ENCODE assay signal across 12 cellular contexts in genomic region chr12:127455347-127456265, GRCh38.
DNase-seq lines count a peak whose midpoint lies in the region; ATAC-seq and TF ChIP-seq lines count a peak whose summit lies in the region.
"Had no signal": no experiment of that assay in that cellular context is flagged by ENCODE, and none has a peak within 500 bp of the region (broad histone marks: within the 10 kb centered on the region; RNA-seq: fewer than 3 reads in every experiment).

No MANE protein-coding gene starts in this region.

- POLR2A ChIA-PET in SK-N-SH (lab: Yijun Ruan, JAX) = no interaction called here

- peak; percentile 36 for DNase-seq in SK-N-SH
- DNase-seq in ascending aorta (ENCODE audit: low spot score in 2 of 2) = no peak
- DNase-seq in testis = peak; percentile 24
- no peak for DNase-seq in DMS114 treated with DMSO at 0.1 percent for 48 hours (lab: John Stamatoyannopoulos, UW; ENCODE audit: unreplicated experiment)
- DNase-seq in activated T-cell treated with anti-CD3 and anti-CD28 coated beads for 4 hours = no peak
- DNase-seq: activated CD4-positive, alpha-beta T cell treated with anti-CD3 and anti-CD28 coated beads, Interleukin-2, amount 50 U/mL, for 48 hours; activated naive CD8-positive, alpha-beta T cell treated with anti-CD3 and anti-CD28 coated beads, Interleukin-2, amount 10 ng/mL, durations not matched to agents 7 days and 5 days; BE2C had no signal

- TF ChIP-seq POLR2A in testis (IDR thresholded peaks at IDR 0.05) = no peak

- H3K4me1 ChIP-seq in SK-N-SH (ENCODE audit: control insufficient read depth in 1 of 2, insufficient read depth in 2 of 2, low read depth in 1 of 2, low read length in 1 of 2) (no peaks in the 10 kb centered on the region), ascending aorta (peaks cover 0 to 13% of the 10 kb centered on the region in 2 donors), testis (peaks cover 4% of the 10 kb centered on the region)
- H3K4me1 ChIP-seq: BE2C had no signal

- TF ChIP-seq RAD21 in SK-N-SH (IDR thresholded peaks at IDR 0.05; ENCODE audit: low read length) = no peak

- ATAC-seq in SK-N-SH treated with all-trans-retinoic acid at 6 μM for 48 hours (no peak), GM19351 (IDR thresholded peaks at IDR 0.05; ENCODE audit: unreplicated experiment) (no peak)

- TF ChIP-seq CTCF in SK-N-SH (IDR thresholded peaks at IDR 0.05) (no peak), ascending aorta (IDR thresholded peaks at IDR 0.05) (peak in 2 of 3 experiments; percentile 17 to 24), testis (IDR thresholded peaks at IDR 0.05) (no peak)

- CTCF ChIA-PET in SK-N-SH (lab: Yijun Ruan, JAX) = interaction anchor here (0.6 kb wide), 1 partner anchor 619 kb away, joined by 3 read pairs; no protein-coding TSS in a partner anchor

- no peak overlapping the region for H3K27ac ChIP-seq in SK-N-SH (ENCODE audit: low read depth in 2 of 2, low read length in 1 of 2)
- no peak overlapping the region for H3K27ac ChIP-seq in ascending aorta
- H3K27ac ChIP-seq in testis = no peak overlapping the region
- H3K27ac ChIP-seq: skin epidermis had no signal

- WGBS in SK-N-SH (ENCODE audit: low lambda C conversion rate) = 25% methylated on average over 26 of the region's 85 CpGs
- 2% methylated on average over 55 of the region's 85 CpGs; no CpG with 5 or more reads in 1 of the 2 donors for WGBS in testis, 2 donors

- H3K9me3 ChIP-seq in SK-N-SH (no peaks in the 10 kb centered on the region), ascending aorta (no peaks in the 10 kb centered on the region), iPS-18c (ENCODE audit: control insufficient read depth, insufficient read depth, low read length) (no peaks in the 10 kb centered on the region), testis (no peaks in the 10 kb centered on the region)
- H3K9me3 ChIP-seq: BE2C had no signal

- no peak overlapping the region for H3K4me3 ChIP-seq in SK-N-SH (ENCODE audit: low read depth in 2 of 2, low read length in 1 of 2)
- peak overlapping the region; percentile 52 to 65 for H3K4me3 ChIP-seq in ascending aorta
- peak overlapping the region; percentile 63 for H3K4me3 ChIP-seq in iPS-18c (ENCODE audit: insufficient read depth, low read depth, low read length)
- peak overlapping the region; percentile 26 to 58 for H3K4me3 ChIP-seq in testis

- H2AFZ ChIP-seq in SK-N-SH (ENCODE audit: low read depth) = no peak overlapping the region

- H3K27me3 ChIP-seq in SK-N-SH (ENCODE audit: insufficient read depth) (no peaks in the 10 kb centered on the region), ascending aorta (no peaks in the 10 kb centered on the region), testis (no peaks in the 10 kb centered on the region)
- H3K27me3 ChIP-seq: BE2C had no signal

- TF ChIP-seq EP300 in SK-N-SH (IDR thresholded peaks at IDR 0.05; ENCODE audit: borderline replicate concordance in 1 of 2, low read depth in 1 of 2, low read length in 1 of 2) = no peak

- no peaks in the 10 kb centered on the region for H3K79me2 ChIP-seq in SK-N-SH (ENCODE audit: insufficient read depth)

- H3K9me2 ChIP-seq in SK-N-SH = no peaks in the 10 kb centered on the region

- no peaks in the 10 kb centered on the region for H3F3A ChIP-seq in SK-N-SH (replicated peaks; ENCODE audit: insufficient read depth)

- H3K36me3 ChIP-seq in SK-N-SH (replicated peaks in 1 of 2; ENCODE audit: control insufficient read depth in 1 of 2, insufficient read depth in 2 of 2, low read length in 1 of 2) = no peaks in the 10 kb centered on the region
- no peaks in the 10 kb centered on the region for H3K36me3 ChIP-seq in ascending aorta
- H3K36me3 ChIP-seq in testis (ENCODE audit: low read depth, missing control alignments) = no peaks in the 10 kb centered on the region
- H3K36me3 ChIP-seq: BE2C had no signal

- intact Hi-C loops in ascending aorta (cut with DNase I) (loop anchor here (10.0 kb wide), 1 partner anchor 619 kb away; no protein-coding TSS in a partner anchor), testis (cut with DNase I; ENCODE audit: low total_unique reads) (no loop called here)

- H3K4me2 ChIP-seq in SK-N-SH = no peak overlapping the region

- H3K9ac ChIP-seq in SK-N-SH = no peak overlapping the region

- H4K20me1 ChIP-seq in SK-N-SH (ENCODE audit: insufficient read depth) = no peaks in the 10 kb centered on the region

TF ChIP-seq in SK-N-SH, 30 proteins besides CTCF, POLR2A, EP300 and RAD21 (continues in another document):
- no peak for TF ChIP-seq REST (IDR thresholded peaks at IDR 0.05; ENCODE audit: low read depth, low read length)
- TF ChIP-seq FOSL2 (IDR thresholded peaks at IDR 0.05; ENCODE audit: borderline replicate concordance, low read depth) = no peak
- TF ChIP-seq MXI1 (IDR thresholded peaks at IDR 0.05; ENCODE audit: low read depth, low read length) = no peak
- TF ChIP-seq RXRA (IDR thresholded peaks at IDR 0.05; ENCODE audit: borderline replicate concordance, low read depth) = no peak
- TF ChIP-seq USF2 (IDR thresholded peaks at IDR 0.05; ENCODE audit: borderline replicate concordance, low read depth, low read length) = no peak
- no peak for TF ChIP-seq CHD2 (IDR thresholded peaks at IDR 0.05; ENCODE audit: low read length, partially characterized antibody)

TF ChIP-seq in SK-N-SH treated with all-trans-retinoic acid at 6 μM for 48 hours, 23 proteins besides CTCF, POLR2A, EP300 and RAD21 (continues in another document):
- TF ChIP-seq CREB5 (CRISPR knock-in tag; IDR thresholded peaks at IDR 0.05; ENCODE audit: low read depth) (no peak), ZFP30 (CRISPR knock-in tag; IDR thresholded peaks at IDR 0.05) (no peak), ARNTL (CRISPR knock-in tag; IDR thresholded peaks at IDR 0.05; ENCODE audit: borderline replicate concordance, low read depth) (no peak), CSRNP3 (CRISPR knock-in tag; IDR thresholded peaks at IDR 0.05) (no peak), ZFP3 (CRISPR knock-in tag; IDR thresholded peaks at IDR 0.05) (no peak), ZNF70 (CRISPR knock-in tag; IDR thresholded peaks at IDR 0.05) (no peak), TCF4 (CRISPR knock-in tag; IDR thresholded peaks at IDR 0.05; ENCODE audit: borderline replicate concordance) (no peak), GLIS3 (CRISPR knock-in tag; IDR thresholded peaks at IDR 0.05) (no peak), ZC3H10 (CRISPR knock-in tag; IDR thresholded peaks at IDR 0.05) (no peak), POU6F1 (CRISPR knock-in tag; IDR thresholded peaks at IDR 0.05; ENCODE audit: borderline replicate concordance, low read depth) (no peak)

Comparison
In these comparisons a context has a peak if more than half of its experiments do, and no peak if none do; other contexts are left out.
1. DNase-seq: peak in SK-N-SH (single experiment) and testis (single experiment); none in ascending aorta (0 of 2), DMS114 treated with DMSO at 0.1 percent for 48 hours (single experiment) and activated T-cell treated with anti-CD3 and anti-CD28 coated beads for 4 hours (single experiment).
2. H3K4me3 ChIP-seq: peak in ascending aorta (2 of 2), iPS-18c (single experiment) and testis (2 of 2); none in SK-N-SH (0 of 2).
3. CTCF ChIP-seq: peak in ascending aorta (2 of 3); none in SK-N-SH (single experiment) and testis (0 of 3).